In genomic region chr13:43786766-43787517, GRCh38 we compare ENCODE assay signal across 8 cellular contexts. TPM values are rescaled to one million over a fixed set of nuclear protein-coding genes. Genes with fewer than 3 reads are reported as not detected.
A peak's percentile ranks its signal among the peaks of the same experiment; 100 is the strongest.
DNase-seq lines count a peak whose midpoint lies in the region; ATAC-seq, FAIRE-seq and TF ChIP-seq lines count a peak whose summit lies in the region.

Gene ENOX1 (minus strand): TSS chr13:43786972.

- peak; percentile 74 to 84 for ATAC-seq in A549
- ATAC-seq in lung (ENCODE audit: insufficient read depth, low FRiP score): peak; percentile 43
- peak; percentile 70 for ATAC-seq in stimulated activated naive CD8-positive, alpha-beta T cell treated with anti-CD3 and anti-CD28 coated beads, Interleukin-15, amount 100 ng/mL, for 72 hours

- no peaks in the 10 kb centered on the region for H3K36me3 ChIP-seq in WERI-Rb-1
- H3K36me3 ChIP-seq in endocrine pancreas (ENCODE audit: control insufficient read depth, insufficient read depth, low read length): no peaks in the 10 kb centered on the region
- no peaks in the 10 kb centered on the region for H3K36me3 ChIP-seq in lung (ENCODE audit: control insufficient read depth in 2 of 2, insufficient read depth in 2 of 2, low read length in 2 of 2)

- TF ChIP-seq RAD21 in A549 (conservative IDR thresholded peaks at IDR 0.05 in 1 of 2, IDR thresholded peaks at IDR 0.05 in 1 of 2): peak in 1 of 2 experiments; percentile 15; a peak in 1 of 5 replicates

- FAIRE-seq in A549 (lab: Jason Lieb, UNC): no peak

- peak within 1 kb of the TSS; percentile 99 for H3K4me2 ChIP-seq in A549

- H3K9me3 ChIP-seq in A549 (no peaks in the 10 kb centered on the region), WERI-Rb-1 (ENCODE audit: severe bottlenecking) (no peaks in the 10 kb centered on the region), endocrine pancreas (ENCODE audit: control insufficient read depth, low read length) (no peaks in the 10 kb centered on the region), lung (ENCODE audit: control insufficient read depth in 2 of 2, insufficient read depth in 1 of 2, low read length in 1 of 2) (no peaks in the 10 kb centered on the region)

- POLR2A ChIA-PET in A549 (lab: Yijun Ruan, JAX): no interaction called here

- CTCF ChIA-PET in A549 (lab: Yijun Ruan, JAX): interaction anchor here (0.7 to 4.3 kb wide), 9 partner anchors 10 to 707 kb away, joined by 3 to 21 read pairs (median 4); no protein-coding TSS in a partner anchor

- H3K4me3 ChIP-seq in A549 (peak within 1 kb of the TSS; percentile 60), GM08714 (ENCODE audit: low read length) (peak within 1 kb of the TSS; percentile 61; the same call in 1 of the 2 replicates), WERI-Rb-1 (ENCODE audit: low read depth, low read length) (peak within 1 kb of the TSS; percentile 44), endocrine pancreas (ENCODE audit: control insufficient read depth, insufficient read depth, low read length) (peak within 1 kb of the TSS; percentile 43), lung (peak within 1 kb of the TSS; percentile 52)

- H3K4me1 ChIP-seq in A549 (peaks cover 9% of the 10 kb centered on the region), endocrine pancreas (ENCODE audit: control insufficient read depth, insufficient read depth, low read length) (peaks cover 28% of the 10 kb centered on the region), lung (ENCODE audit: control insufficient read depth in 2 of 2, insufficient read depth in 2 of 2, low read length in 2 of 2) (peaks cover 0 to 17% of the 10 kb centered on the region in 2 donors)

- peaks cover 58% of the 10 kb centered on the region for H3K27me3 Mint-ChIP-seq in stimulated activated naive CD8-positive, alpha-beta T cell treated with anti-CD3 and anti-CD28 coated beads, Interleukin-15, amount 100 ng/mL, for 72 hours

- no peak for TF ChIP-seq EP300 in A549 (IDR thresholded peaks at IDR 0.05)

- no peaks in the 10 kb centered on the region for H3K9me3 Mint-ChIP-seq in stimulated activated naive CD8-positive, alpha-beta T cell treated with anti-CD3 and anti-CD28 coated beads, Interleukin-15, amount 100 ng/mL, for 72 hours

- H3K27me3 ChIP-seq in WERI-Rb-1 (ENCODE audit: insufficient read depth, low read depth, severe bottlenecking) (no peaks in the 10 kb centered on the region), endocrine pancreas (ENCODE audit: control insufficient read depth, insufficient read depth, low read length) (no peaks in the 10 kb centered on the region), lung (ENCODE audit: control insufficient read depth, insufficient read depth) (no peaks in the 10 kb centered on the region)

- H3K4me3 Mint-ChIP-seq in stimulated activated naive CD8-positive, alpha-beta T cell treated with anti-CD3 and anti-CD28 coated beads, Interleukin-15, amount 100 ng/mL, for 72 hours: peak within 1 kb of the TSS; percentile 85 to 89

- no peak for TF ChIP-seq POLR2A in A549 (IDR thresholded peaks at IDR 0.05; ENCODE audit: low read length)

- H3K27ac Mint-ChIP-seq in stimulated activated naive CD8-positive, alpha-beta T cell treated with anti-CD3 and anti-CD28 coated beads, Interleukin-15, amount 100 ng/mL, for 72 hours: peak within 1 kb of the TSS in 1 of 2 donors; percentile 61

- H3K27ac ChIP-seq in A549: peak within 1 kb of the TSS; percentile 63 to 89; a peak in 5 of 6 replicates
- H3K27ac ChIP-seq in WERI-Rb-1: peak within 1 kb of the TSS; percentile 33
- H3K27ac ChIP-seq in lung (ENCODE audit: low read depth in 1 of 2, low read length in 1 of 2): peak within 1 kb of the TSS; percentile 65 to 82

- H3K4me1 Mint-ChIP-seq in stimulated activated naive CD8-positive, alpha-beta T cell treated with anti-CD3 and anti-CD28 coated beads, Interleukin-15, amount 100 ng/mL, for 72 hours: peaks cover 6% of the 10 kb centered on the region

- 8% methylated on average over 15 of the region's 93 CpGs for WGBS in A549 (ENCODE audit: missing lambda C conversion rate)
- WGBS in lung, 2 donors: 1% methylated on average over 62 to 93 of the region's 93 CpGs

- peak within 1 kb of the TSS; percentile 76 for H3K9ac ChIP-seq in endocrine pancreas (ENCODE audit: control insufficient read depth, insufficient read depth, low read length)

- TF ChIP-seq CTCF in A549 (IDR thresholded peaks at IDR 0.05): peak; percentile 11; the same call in 2 of the 3 replicates
- TF ChIP-seq CTCF in WERI-Rb-1 (IDR thresholded peaks at IDR 0.05; ENCODE audit: low read depth, low read length): 0 out of 2 replicates have a peak, but pooled peaks have one; percentile 1
- no peak for TF ChIP-seq CTCF in lung (IDR thresholded peaks at IDR 0.05; ENCODE audit: control extremely low read depth, extremely low read depth)

- peak; percentile 13 to 54 for DNase-seq in A549 (ENCODE audit: low read depth in 1 of 2, low spot score in 1 of 2)
- DNase-seq in M059J (ENCODE audit: low read depth): peak; percentile 55
- DNase-seq in WERI-Rb-1: peak; percentile 68
- no peak for DNase-seq in lung (ENCODE audit: low spot score)
- DNase-seq in stimulated activated naive CD8-positive, alpha-beta T cell treated with anti-CD3 and anti-CD28 coated beads, Interleukin-15, amount 100 ng/mL, for 72 hours: peak; percentile 24 to 35
- DNase-seq in HPDE6-E6E7 (ENCODE audit: extremely low spot score): no peak

TF ChIP-seq in A549, 52 proteins besides CTCF, POLR2A, EP300 and RAD21:
- peak; percentile 63 for TF ChIP-seq MAX (IDR thresholded peaks at IDR 0.05)
- no peak for TF ChIP-seq E2F6 (IDR thresholded peaks at IDR 0.05; ENCODE audit: borderline replicate concordance, low read depth)
- no peak for TF ChIP-seq MYC (IDR thresholded peaks at IDR 0.05; ENCODE audit: borderline replicate concordance, low read length)
- TF ChIP-seq MAZ (IDR thresholded peaks at IDR 0.05; ENCODE audit: borderline replicate concordance, low read depth, low read length): no peak
- TF ChIP-seq HDAC2 (IDR thresholded peaks at IDR 0.05): peak; percentile 36; the same call in 1 of the 2 replicates
- TF ChIP-seq CBX2 (IDR thresholded peaks at IDR 0.05; ENCODE audit: borderline replicate concordance, low read depth): no peak
- TF ChIP-seq BCL3 (IDR thresholded peaks at IDR 0.05): no peak
- no peak for TF ChIP-seq TFCP2L1 (CRISPR knock-in tag; IDR thresholded peaks at IDR 0.05)
TF ChIP-seq in A549: peak in this region for 2.

RNA-seq across cellular contexts. Expression of gene ENOX1, which starts in this region (rescaled TPM):
- polyA plus RNA-seq in A549 (2011; rRNA removed): 0.41 and 0.46 TPM in 2 replicates
- polyA plus RNA-seq in A549 (2012; cell fraction: cytosol; rRNA removed): 0.38 and 0.39 TPM in 2 replicates
- polyA plus RNA-seq in A549 (2012; cell fraction: nucleus; rRNA removed): 0.24 and 0.25 TPM in 2 replicates
- 0.28 to 0.33 TPM (median 0.28 TPM) in 3 replicates for polyA plus RNA-seq in A549 (2017; fragmentation: RNase III; extraction: RNeasy Plus Mini Kit Qiagen cat#74134 plus additional on column Dnase treatment)
- polyA minus RNA-seq in A549 (2011; rRNA and poly(A)+ RNA removed): 0.29 and 0.37 TPM in 2 replicates
- total RNA-seq in M059J (2014; rRNA removed; shearing (Covaris generic)): 0.05 and 0.10 TPM in 2 replicates
- total RNA-seq in lung: 1 to 10 TPM; 1.5 to 7.7 TPM
- polyA plus RNA-seq in lung: under 1 TPM; 0.33 to 0.70 TPM

Comparison
In these comparisons a context has a peak if more than half of its experiments do, and no peak if none do; other contexts are left out.
1. Peak in DNase-seq, ATAC-seq, H3K4me3 ChIP-seq, H3K27ac ChIP-seq and H3K4me2 ChIP-seq in A549; RNA of the gene not detected or under 1 TPM.
2. Peak in DNase-seq in M059J; RNA of the gene not detected or under 1 TPM.
3. DNase-seq: peak in WERI-Rb-1 (single experiment) and stimulated activated naive CD8-positive, alpha-beta T cell treated with anti-CD3 and anti-CD28 coated beads, Interleukin-15, amount 100 ng/mL, for 72 hours (2 of 2); none in lung (single experiment) and HPDE6-E6E7 (single experiment).
4. Peak in every context shown above with its lines, with median percentiles within 50 percentile points of each other: ATAC-seq, H3K27ac ChIP-seq and H3K4me3 ChIP-seq.